11 cellular contexts compared by ENCODE assay signal in genomic region chr5:9363026-9363793, GRCh38.
A peak's percentile ranks its signal among the peaks of the same experiment; 100 is the strongest.
DNase-seq lines count a peak whose midpoint lies in the region; ATAC-seq and TF ChIP-seq lines count a peak whose summit lies in the region.
"Had no signal": no experiment of that assay in that cellular context is flagged by ENCODE, and none has a peak within 500 bp of the region (broad histone marks: within the 10 kb centered on the region; RNA-seq: fewer than 3 reads in every experiment).

No MANE protein-coding gene starts in this region.

- H3K9ac ChIP-seq in mesenchymal stem cell (ENCODE audit: low read length) (no peak overlapping the region), neural progenitor cell (no peak overlapping the region)

- H2BK120ac ChIP-seq in mesenchymal stem cell (ENCODE audit: low read depth, low read length): no peak overlapping the region

- peak overlapping the region; percentile 11 for H3K27ac ChIP-seq in mesenchymal stem cell (ENCODE audit: low read length, poor library complexity, severe bottlenecking)
- no peak overlapping the region for H3K27ac ChIP-seq in neural progenitor cell
- H3K27ac ChIP-seq in sigmoid colon: no peak overlapping the region
- H3K27ac ChIP-seq: foreskin keratinocyte had no signal

- no peak overlapping the region for H3K4ac ChIP-seq in mesenchymal stem cell (ENCODE audit: low read depth in 1 of 2, low read length in 2 of 2)

- H3K27me3 ChIP-seq in mesenchymal stem cell (ENCODE audit: control insufficient read depth in 1 of 2, insufficient read depth in 1 of 2, low read length in 2 of 2) (no peaks in the 10 kb centered on the region), neural progenitor cell (no peaks in the 10 kb centered on the region), sigmoid colon (no peaks in the 10 kb centered on the region)
- H3K27me3 ChIP-seq: foreskin keratinocyte had no signal

- no peak overlapping the region for H3K4me3 ChIP-seq in mesenchymal stem cell (ENCODE audit: insufficient read depth in 1 of 2, low read depth in 1 of 2, low read length in 2 of 2)
- no peak overlapping the region for H3K4me3 ChIP-seq in neural progenitor cell
- H3K4me3 ChIP-seq in sigmoid colon: no peak overlapping the region

- H3K4me1 Mint-ChIP-seq in HFFc6 (ENCODE audit: low read depth) (peaks cover 57% of the 10 kb centered on the region), neural progenitor cell (peaks cover 22% of the 10 kb centered on the region)
- peaks cover 14% of the 10 kb centered on the region for H3K4me1 Mint-ChIP-seq in activated T-helper 2 cell treated with anti-CD3 and anti-CD28 coated beads, Interferon-gamma antibody, Interleukin-2, Interleukin-4, amounts not matched to agents 10 μg/mL and 5 μg/mL and 100 μg/mL, durations not matched to agents 14 hours and 24 hours and 36 hours (ENCODE audit: low read depth)
- H3K4me1 Mint-ChIP-seq: activated B cell treated with CpG ODN at 0.5 μM for 24 hours, naive B cell had no signal

- TF ChIP-seq CTCF in HFFc6 (IDR thresholded peaks at IDR 0.05) (no peak), neural progenitor cell (IDR thresholded peaks at IDR 0.05) (no peak), sigmoid colon (IDR thresholded peaks at IDR 0.05) (no peak)

- H3K36me3 ChIP-seq in mesenchymal stem cell (ENCODE audit: control insufficient read depth in 1 of 2, insufficient read depth in 2 of 2, low read depth in 1 of 2, low read length in 2 of 2) (peaks cover 0 to 2% of the 10 kb centered on the region in 2 experiments), neural progenitor cell (no peaks in the 10 kb centered on the region), sigmoid colon (no peaks in the 10 kb centered on the region)

- no peaks in the 10 kb centered on the region for H3K27me3 Mint-ChIP-seq in HFFc6 (ENCODE audit: insufficient read depth)
- no peaks in the 10 kb centered on the region for H3K27me3 Mint-ChIP-seq in neural progenitor cell (ENCODE audit: insufficient read depth, low read depth)
- H3K27me3 Mint-ChIP-seq in activated T-helper 2 cell treated with anti-CD3 and anti-CD28 coated beads, Interferon-gamma antibody, Interleukin-2, Interleukin-4, amounts not matched to agents 10 μg/mL and 5 μg/mL and 100 μg/mL, durations not matched to agents 14 hours and 24 hours and 36 hours (ENCODE audit: low read depth): no peaks in the 10 kb centered on the region
- H3K27me3 Mint-ChIP-seq: activated B cell treated with CpG ODN at 0.5 μM for 24 hours, naive B cell had no signal

- H3K4me1 ChIP-seq in mesenchymal stem cell (ENCODE audit: control insufficient read depth, insufficient read depth, low read depth, low read length): peaks cover 8% of the 10 kb centered on the region
- peaks cover 8% of the 10 kb centered on the region for H3K4me1 ChIP-seq in neural progenitor cell
- peaks cover 0 to 6% (median 0%) of the 10 kb centered on the region in 4 donors for H3K4me1 ChIP-seq in sigmoid colon

- H2BK12ac ChIP-seq in mesenchymal stem cell (ENCODE audit: low read length in 2 of 2): peak overlapping the region in 1 of 2 experiments; percentile 71

- peak overlapping the region; percentile 35 for H2AK5ac ChIP-seq in mesenchymal stem cell (ENCODE audit: low read length, severe bottlenecking)

- ATAC-seq in GM18870 (IDR thresholded peaks at IDR 0.05; ENCODE audit: unreplicated experiment) (peak; percentile 56), HG03520 (IDR thresholded peaks at IDR 0.05; ENCODE audit: unreplicated experiment) (peak; percentile 36)
- ATAC-seq: foreskin keratinocyte had no signal

- no peaks in the 10 kb centered on the region for H3F3A ChIP-seq in neural progenitor cell (ENCODE audit: low read depth)

- no peaks in the 10 kb centered on the region for H4K20me1 ChIP-seq in neural progenitor cell (ENCODE audit: low read depth)

- H3K79me1 ChIP-seq in mesenchymal stem cell (replicated peaks; ENCODE audit: low read length, poor library complexity, severe bottlenecking): peaks cover 14% of the 10 kb centered on the region

- H2BK15ac ChIP-seq in mesenchymal stem cell (ENCODE audit: low read depth, poor library complexity, severe bottlenecking): no peak overlapping the region

- H3K9me3 ChIP-seq in mesenchymal stem cell (ENCODE audit: control insufficient read depth, low read length) (no peaks in the 10 kb centered on the region), neural progenitor cell (ENCODE audit: low read depth) (no peaks in the 10 kb centered on the region), sigmoid colon (no peaks in the 10 kb centered on the region)

- H3K4me2 ChIP-seq in mesenchymal stem cell (ENCODE audit: low read length, poor library complexity, severe bottlenecking): no peak overlapping the region
- no peak overlapping the region for H3K4me2 ChIP-seq in neural progenitor cell

- DNase-seq in HFFc6 (no peak), mesenchymal stem cell (no peak), neural progenitor cell (ENCODE audit: low spot score) (no peak), AML-193 (lab: John Stamatoyannopoulos, UW) (no peak), sigmoid colon (no peak)
- no peak for DNase-seq in activated T-helper 2 cell treated with anti-CD3 and anti-CD28 coated beads, Interferon-gamma antibody, Interleukin-2, Interleukin-4, amounts not matched to agents 10 μg/mL and 5 μg/mL and 100 μg/mL, durations not matched to agents 14 hours and 24 hours and 36 hours (ENCODE audit: low spot score)
- DNase-seq: activated B cell treated with CpG ODN at 0.5 μM for 24 hours, foreskin keratinocyte, naive B cell had no signal

- H3K36me3 Mint-ChIP-seq in HFFc6 (ENCODE audit: low read depth): no peaks in the 10 kb centered on the region
- H3K36me3 Mint-ChIP-seq in neural progenitor cell: no peaks in the 10 kb centered on the region
- H3K36me3 Mint-ChIP-seq in activated T-helper 2 cell treated with anti-CD3 and anti-CD28 coated beads, Interferon-gamma antibody, Interleukin-2, Interleukin-4, amounts not matched to agents 10 μg/mL and 5 μg/mL and 100 μg/mL, durations not matched to agents 14 hours and 24 hours and 36 hours (ENCODE audit: low read depth): no peaks in the 10 kb centered on the region
- H3K36me3 Mint-ChIP-seq: naive B cell had no signal

- H3K14ac ChIP-seq in mesenchymal stem cell (ENCODE audit: low read length in 2 of 2): no peak overlapping the region

- TF ChIP-seq EP300 in sigmoid colon (IDR thresholded peaks at IDR 0.05): no peak

- intact Hi-C loops in sigmoid colon (cut with DNase I): loop anchor here (5.0 kb wide), 1 partner anchor 179 kb away; no protein-coding TSS in a partner anchor
- intact Hi-C loops in activated T-helper 2 cell treated with anti-CD3 and anti-CD28 coated beads, Interferon-gamma antibody, Interleukin-2, Interleukin-4, amounts not matched to agents 10 μg/mL and 5 μg/mL and 100 μg/mL, durations not matched to agents 14 hours and 24 hours and 36 hours (cut with micrococcal nuclease): loop anchor here (2.0 kb wide), 1 partner anchor 182 kb away; no protein-coding TSS in a partner anchor

- H3K4me3 Mint-ChIP-seq in HFFc6 (peak overlapping the region; percentile 39; the same call in 1 of the 2 replicates), neural progenitor cell (no peak overlapping the region)
- no peak overlapping the region for H3K4me3 Mint-ChIP-seq in activated T-helper 2 cell treated with anti-CD3 and anti-CD28 coated beads, Interferon-gamma antibody, Interleukin-2, Interleukin-4, amounts not matched to agents 10 μg/mL and 5 μg/mL and 100 μg/mL, durations not matched to agents 14 hours and 24 hours and 36 hours (ENCODE audit: low read depth)
- H3K4me3 Mint-ChIP-seq: activated B cell treated with CpG ODN at 0.5 μM for 24 hours, naive B cell had no signal

- peak overlapping the region; percentile 59 for H3K27ac Mint-ChIP-seq in HFFc6
- H3K27ac Mint-ChIP-seq in neural progenitor cell: no peak overlapping the region
- no peak overlapping the region for H3K27ac Mint-ChIP-seq in activated T-helper 2 cell treated with anti-CD3 and anti-CD28 coated beads, Interferon-gamma antibody, Interleukin-2, Interleukin-4, amounts not matched to agents 10 μg/mL and 5 μg/mL and 100 μg/mL, durations not matched to agents 14 hours and 24 hours and 36 hours
- H3K27ac Mint-ChIP-seq: activated B cell treated with CpG ODN at 0.5 μM for 24 hours had no signal

- peak overlapping the region in 1 of 2 experiments; percentile 64 for H3K18ac ChIP-seq in mesenchymal stem cell (ENCODE audit: low read depth in 1 of 2, low read length in 2 of 2)

- H3K9me3 Mint-ChIP-seq in HFFc6 (no peaks in the 10 kb centered on the region), neural progenitor cell (no peaks in the 10 kb centered on the region)
- H3K9me3 Mint-ChIP-seq in activated T-helper 2 cell treated with anti-CD3 and anti-CD28 coated beads, Interferon-gamma antibody, Interleukin-2, Interleukin-4, amounts not matched to agents 10 μg/mL and 5 μg/mL and 100 μg/mL, durations not matched to agents 14 hours and 24 hours and 36 hours: no peaks in the 10 kb centered on the region

- H2AFZ ChIP-seq in mesenchymal stem cell (ENCODE audit: low read depth, low read length) (no peak overlapping the region), neural progenitor cell (replicated peaks) (no peak overlapping the region)

- no peak overlapping the region for H2BK5ac ChIP-seq in mesenchymal stem cell (ENCODE audit: low read depth, low read length, poor library complexity, severe bottlenecking)

- no peaks in the 10 kb centered on the region for H3K79me2 ChIP-seq in neural progenitor cell (ENCODE audit: low read depth)

- no peak overlapping the region for H3K23ac ChIP-seq in mesenchymal stem cell (ENCODE audit: low read length in 2 of 2)

- H4K8ac ChIP-seq in mesenchymal stem cell (ENCODE audit: low read length): no peak overlapping the region

- no peak for TF ChIP-seq POLR2A in sigmoid colon (IDR thresholded peaks at IDR 0.05)

- H4K91ac ChIP-seq in mesenchymal stem cell (ENCODE audit: low read length): no peak overlapping the region

- WGBS in mesenchymal stem cell: 78% methylated on average over 1 of the region's 4 CpGs
- WGBS in sigmoid colon, 2 donors: 43 to 58% methylated on average over 4 of the region's 4 CpGs
